ENCODE assay signal across 8 cellular contexts in genomic region chr14:49946320-49947141, GRCh38. TPM values are rescaled to one million over a fixed set of nuclear protein-coding genes. Genes with fewer than 3 reads are reported as not detected.
DNase-seq lines count a peak whose midpoint lies in the region; ATAC-seq and TF ChIP-seq lines count a peak whose summit lies in the region.

No MANE protein-coding gene starts in this region.

- H3K27me3 ChIP-seq in upper lobe of right lung = no peaks in the 10 kb centered on the region

- H3K9me3 ChIP-seq in upper lobe of right lung = no peaks in the 10 kb centered on the region

- peak overlapping the region; percentile 27 for H3K27ac ChIP-seq in upper lobe of right lung

- in situ Hi-C loops in KBM-7 (cut with MboI; ENCODE audit: low pct_unique_long_range_greater_than_20kb, low sequenced_read_pairs) = no loop called here

- H3K4me1 ChIP-seq in upper lobe of right lung = peaks cover 18% of the 10 kb centered on the region

- no peak for TF ChIP-seq CTCF in upper lobe of right lung (IDR thresholded peaks at IDR 0.05)

- intact Hi-C loops in upper lobe of right lung (cut with DNase I) = no loop called here

- ATAC-seq in upper lobe of right lung (peak; percentile 42), GM18909 (IDR thresholded peaks at IDR 0.05; ENCODE audit: poor library complexity, unreplicated experiment) (no peak)

- H3K4me3 ChIP-seq in upper lobe of right lung = no peak overlapping the region

- no peaks in the 10 kb centered on the region for H3K36me3 ChIP-seq in upper lobe of right lung

- DNase-seq in EL = peak; percentile 74
- DNase-seq in NCI-H2227 treated with DMSO at 0.1 percent for 48 hours (lab: John Stamatoyannopoulos, UW) = peak; percentile 76
- DNase-seq in activated naive CD4-positive, alpha-beta T cell treated with anti-CD3 and anti-CD28 coated beads, Interleukin-2, amount 50 U/mL, for 16 hours = peak; percentile 25
- peak; percentile 57 for DNase-seq in inferior parietal cortex (ENCODE audit: extremely low spot score)
- DNase-seq in upper lobe of right lung = no peak
- no peak for DNase-seq in KBM-7
- DNase-seq in GDM1 (lab: John Stamatoyannopoulos, UW) = no peak

RNA-seq across cellular contexts. Expression of gene ARF6, which starts 53.6 kb away (rescaled TPM):
- 61.5 TPM for total RNA-seq in upper lobe of right lung

Comparison
In these comparisons a context has a peak if more than half of its experiments do, and no peak if none do; other contexts are left out.
1. DNase-seq: peak in EL (single experiment), NCI-H2227 treated with DMSO at 0.1 percent for 48 hours (single experiment), activated naive CD4-positive, alpha-beta T cell treated with anti-CD3 and anti-CD28 coated beads, Interleukin-2, amount 50 U/mL, for 16 hours (single experiment) and inferior parietal cortex (single experiment); none in upper lobe of right lung (single experiment), KBM-7 (single experiment) and GDM1 (single experiment).